8 cellular contexts compared by ENCODE assay signal in genomic region chr3:152320201-152320617, GRCh38. TPM values are rescaled to one million over a fixed set of nuclear protein-coding genes. Genes with fewer than 3 reads are reported as not detected.
DNase-seq lines count a peak whose midpoint lies in the region; ATAC-seq, FAIRE-seq and TF ChIP-seq lines count a peak whose summit lies in the region.

No MANE protein-coding gene starts in this region.

- H3K36me3 Mint-ChIP-seq in CD4-positive, alpha-beta memory T cell = peaks cover 16 to 57% of the 10 kb centered on the region in 2 donors
- peaks cover 0 to 59% (median 5%) of the 10 kb centered on the region in 3 donors for H3K36me3 Mint-ChIP-seq in naive thymus-derived CD8-positive, alpha-beta T cell

- ATAC-seq in naive thymus-derived CD8-positive, alpha-beta T cell = no peak
- ATAC-seq in stimulated activated naive CD8-positive, alpha-beta T cell treated with anti-CD3 and anti-CD28 coated beads, Interleukin-15, amount 100 ng/mL, for 72 hours = no peak

- FAIRE-seq in frontal cortex (lab: Jason Lieb, UNC) = no peak

- CTCF ChIA-PET in CD4-positive, alpha-beta memory T cell (lab: Charles Lee; ENCODE audit: partially characterized antibody) = interaction anchor here (0.8 to 1.0 kb wide), 2 partner anchors 8 to 9 kb away, joined by 3 read pairs; no protein-coding TSS in a partner anchor

- peaks cover 0 to 1% of the 10 kb centered on the region in 2 donors for H3K27me3 Mint-ChIP-seq in CD4-positive, alpha-beta memory T cell
- H3K27me3 Mint-ChIP-seq in naive thymus-derived CD8-positive, alpha-beta T cell = no peaks in the 10 kb centered on the region
- no peaks in the 10 kb centered on the region for H3K27me3 Mint-ChIP-seq in stimulated activated naive CD8-positive, alpha-beta T cell treated with anti-CD3 and anti-CD28 coated beads, Interleukin-15, amount 100 ng/mL, for 72 hours

- H3K9me3 Mint-ChIP-seq in CD4-positive, alpha-beta memory T cell = peaks cover 0 to 2% (median 0%) of the 10 kb centered on the region in 8 donors
- H3K9me3 Mint-ChIP-seq in naive thymus-derived CD8-positive, alpha-beta T cell = no peaks in the 10 kb centered on the region
- H3K9me3 Mint-ChIP-seq in stimulated activated naive CD8-positive, alpha-beta T cell treated with anti-CD3 and anti-CD28 coated beads, Interleukin-15, amount 100 ng/mL, for 72 hours = no peaks in the 10 kb centered on the region

- H3K27ac ChIP-seq in CD4-positive, alpha-beta memory T cell (ENCODE audit: low read depth, low read length) = peak overlapping the region; percentile 6
- H3K27ac ChIP-seq in coronary artery = peak overlapping the region; percentile 51 to 72

- POLR2A ChIA-PET in CD4-positive, alpha-beta memory T cell (lab: Charles Lee; ENCODE audit: partially characterized antibody) = interaction anchor here (0.6 to 1.5 kb wide), 12 partner anchors 8 to 129 kb away, joined by 3 to 6 read pairs (median 4); partner anchors contain the start of gene MBNL1
- POLR2A ChIA-PET in naive thymus-derived CD8-positive, alpha-beta T cell (lab: Charles Lee) = interaction anchor here (0.7 to 1.2 kb wide), 2 partner anchors 36 to 53 kb away, joined by 3 read pairs; no protein-coding TSS in a partner anchor

- no peak for TF ChIP-seq CTCF in coronary artery (IDR thresholded peaks at IDR 0.05)

- no peaks in the 10 kb centered on the region for H3K36me3 ChIP-seq in CD4-positive, alpha-beta memory T cell (ENCODE audit: insufficient read depth, low read length)

- no peak for DNase-seq in CD4-positive, alpha-beta memory T cell
- peak; percentile 31 for DNase-seq in NCI-H1105 (lab: John Stamatoyannopoulos, UW)
- DNase-seq in coronary artery (ENCODE audit: low spot score) = no peak
- no peak for DNase-seq in naive thymus-derived CD8-positive, alpha-beta T cell
- no peak for DNase-seq in DMS114 treated with DMSO at 0.1 percent for 48 hours (lab: John Stamatoyannopoulos, UW; ENCODE audit: unreplicated experiment)
- no peak for DNase-seq in frontal cortex (ENCODE audit: low spot score in 2 of 2)
- no peak for DNase-seq in NCI-H524 treated with DMSO at 0.1 percent for 48 hours (lab: John Stamatoyannopoulos, UW)
- no peak for DNase-seq in stimulated activated naive CD8-positive, alpha-beta T cell treated with anti-CD3 and anti-CD28 coated beads, Interleukin-15, amount 100 ng/mL, for 72 hours

- no peak overlapping the region for H3K4me3 ChIP-seq in CD4-positive, alpha-beta memory T cell (ENCODE audit: low read length in 2 of 2)
- H3K4me3 ChIP-seq in coronary artery = peak overlapping the region; percentile 21

- H3K4me1 Mint-ChIP-seq in CD4-positive, alpha-beta memory T cell = peaks cover 67 to 95% (median 77%) of the 10 kb centered on the region in 4 donors
- H3K4me1 Mint-ChIP-seq in naive thymus-derived CD8-positive, alpha-beta T cell = peaks cover 37 to 90% (median 82%) of the 10 kb centered on the region in 4 donors
- H3K4me1 Mint-ChIP-seq in stimulated activated naive CD8-positive, alpha-beta T cell treated with anti-CD3 and anti-CD28 coated beads, Interleukin-15, amount 100 ng/mL, for 72 hours = peaks cover 92% of the 10 kb centered on the region

- no peaks in the 10 kb centered on the region for H3K9me3 ChIP-seq in CD4-positive, alpha-beta memory T cell (ENCODE audit: control insufficient read depth in 1 of 2, low read length in 2 of 2)

- H3K27me3 ChIP-seq in CD4-positive, alpha-beta memory T cell (ENCODE audit: insufficient read depth, low read length) = no peaks in the 10 kb centered on the region

- intact Hi-C loops in CD4-positive, alpha-beta memory T cell (cut with micrococcal nuclease) = loop anchor here (5.0 kb wide), 1 partner anchor 62 kb away; no protein-coding TSS in a partner anchor

- peaks cover 99% of the 10 kb centered on the region for H3K4me1 ChIP-seq in CD4-positive, alpha-beta memory T cell (ENCODE audit: insufficient read depth, low read length)

- H3K27ac Mint-ChIP-seq in CD4-positive, alpha-beta memory T cell = peak overlapping the region in 6 of 7 donors; percentile 7 to 93 (median 46)
- H3K27ac Mint-ChIP-seq in naive thymus-derived CD8-positive, alpha-beta T cell = peak overlapping the region in 9 of 10 donors; percentile 3 to 77 (median 51)
- no peak overlapping the region for H3K27ac Mint-ChIP-seq in stimulated activated naive CD8-positive, alpha-beta T cell treated with anti-CD3 and anti-CD28 coated beads, Interleukin-15, amount 100 ng/mL, for 72 hours

- H3K4me3 Mint-ChIP-seq in CD4-positive, alpha-beta memory T cell = peak overlapping the region in 7 of 8 donors; percentile 21 to 85 (median 47)
- H3K4me3 Mint-ChIP-seq in naive thymus-derived CD8-positive, alpha-beta T cell = peak overlapping the region in 8 of 10 donors; percentile 46 to 74 (median 56)
- H3K4me3 Mint-ChIP-seq in stimulated activated naive CD8-positive, alpha-beta T cell treated with anti-CD3 and anti-CD28 coated beads, Interleukin-15, amount 100 ng/mL, for 72 hours = no peak overlapping the region

RNA-seq across cellular contexts. Expression of gene MBNL1, which starts 51.5 kb away (rescaled TPM):
- total RNA-seq in CD4-positive, alpha-beta memory T cell = 100 to 1,000 TPM; 420 to 430 TPM
- 100 to 1,000 TPM; 289 to 302 TPM for polyA plus RNA-seq in CD4-positive, alpha-beta memory T cell
- total RNA-seq in naive thymus-derived CD8-positive, alpha-beta T cell = 100 to 1,000 TPM; 419 to 423 TPM
- 100 to 1,000 TPM; 298 to 370 (median 331) TPM for polyA plus RNA-seq in naive thymus-derived CD8-positive, alpha-beta T cell
- total RNA-seq in frontal cortex = 44.0 TPM

Comparison
In these comparisons a context has a peak if more than half of its experiments do, and no peak if none do; other contexts are left out.
1. H3K27ac Mint-ChIP-seq: peak in CD4-positive, alpha-beta memory T cell (6 of 7) and naive thymus-derived CD8-positive, alpha-beta T cell (9 of 10); none in stimulated activated naive CD8-positive, alpha-beta T cell treated with anti-CD3 and anti-CD28 coated beads, Interleukin-15, amount 100 ng/mL, for 72 hours (0 of 2).
2. H3K4me3 Mint-ChIP-seq: peak in CD4-positive, alpha-beta memory T cell (7 of 8) and naive thymus-derived CD8-positive, alpha-beta T cell (8 of 10); none in stimulated activated naive CD8-positive, alpha-beta T cell treated with anti-CD3 and anti-CD28 coated beads, Interleukin-15, amount 100 ng/mL, for 72 hours (0 of 2).